8 cellular contexts compared by ENCODE assay signal in genomic region chr16:66947302-66948033, GRCh38. TPM values are rescaled to one million over a fixed set of nuclear protein-coding genes. Genes with fewer than 3 reads are reported as not detected.
DNase-seq lines count a peak whose midpoint lies in the region; ATAC-seq, FAIRE-seq and TF ChIP-seq lines count a peak whose summit lies in the region.

No MANE protein-coding gene starts in this region.

- intact Hi-C loops in kidney (cut with DNase I) = no loop called here

- peak; percentile 53 for FAIRE-seq in kidney (lab: Jason Lieb, UNC)

- H3K4me3 ChIP-seq in kidney (ENCODE audit: low read length in 2 of 2) = peak overlapping the region; percentile 62 to 64

- H3K27ac ChIP-seq in kidney (ENCODE audit: low read depth in 2 of 2, low read length in 2 of 2) = no peak overlapping the region

- peak; percentile 62 for ATAC-seq in HG02981 (IDR thresholded peaks at IDR 0.05; ENCODE audit: unreplicated experiment)
- no peak for ATAC-seq in HG03442 (IDR thresholded peaks at IDR 0.05; ENCODE audit: unreplicated experiment)

- TF ChIP-seq CTCF in GM12874 (IDR thresholded peaks at IDR 0.05; ENCODE audit: insufficient read depth, low read depth, low read length) (peak; percentile 76), kidney (IDR thresholded peaks at IDR 0.05; ENCODE audit: borderline replicate concordance, extremely low read depth, insufficient read depth) (peak; percentile 93)

- peaks cover 4 to 8% of the 10 kb centered on the region in 2 donors for H3K36me3 ChIP-seq in kidney (ENCODE audit: control insufficient read depth in 1 of 2, insufficient read depth in 2 of 2, low read length in 2 of 2)

- no peaks in the 10 kb centered on the region for H3K9me3 ChIP-seq in kidney (ENCODE audit: control insufficient read depth in 1 of 2, low read length in 2 of 2)

- peak; percentile 78 for DNase-seq in NCI-H2227 (lab: John Stamatoyannopoulos, UW; ENCODE audit: unreplicated experiment)
- DNase-seq in activated CD4-positive, CD25-positive, alpha-beta regulatory T cell (lab: John Stamatoyannopoulos, UW) = peak; percentile 56 to 82 (median 70)
- peak; percentile 77 for DNase-seq in central memory CD4-positive, alpha-beta T cell
- no peak for DNase-seq in kidney
- peak; percentile 90 for DNase-seq in stimulated activated CD4-positive, alpha-beta T cell treated with anti-CD3 and anti-CD28 coated beads, Interleukin-15, amount 100 ng/mL, for 24 hours

- peaks cover 9 to 10% of the 10 kb centered on the region in 2 donors for H3K4me1 ChIP-seq in kidney (ENCODE audit: control insufficient read depth in 1 of 2, insufficient read depth in 1 of 2, low read depth in 1 of 2, low read length in 2 of 2)

- peak overlapping the region; percentile 4 to 9 for H3K9ac ChIP-seq in kidney (ENCODE audit: low read length in 2 of 2)

RNA-seq across cellular contexts. Expression of gene CES2, which starts 12.2 kb away (rescaled TPM):
- total RNA-seq in kidney = 72.1 TPM
- 76.9 TPM for polyA plus RNA-seq in kidney (ENCODE audit: insufficient read depth, low read depth, low replicate concordance)

RNA-seq across cellular contexts. Expression of gene CIAO2B, which starts 13.3 kb away (rescaled TPM):
- 71.2 TPM for total RNA-seq in kidney
- polyA plus RNA-seq in kidney (ENCODE audit: insufficient read depth, low read depth, low replicate concordance) = 284 TPM

RNA-seq across cellular contexts. Expression of gene CES3, which starts 13.6 kb away (rescaled TPM):
- 2.1 TPM for total RNA-seq in kidney
- polyA plus RNA-seq in kidney (ENCODE audit: insufficient read depth, low read depth, low replicate concordance) = 7.8 TPM

RNA-seq across cellular contexts. Expression of gene RRAD, which starts 22.1 kb away (rescaled TPM):
- total RNA-seq in kidney = 90.9 TPM
- polyA plus RNA-seq in kidney (ENCODE audit: insufficient read depth, low read depth, low replicate concordance) = 14.3 TPM

RNA-seq across cellular contexts. Expression of gene CDH16, which starts 28.8 kb away (rescaled TPM):
- total RNA-seq in kidney = 1,188 TPM
- 1,180 TPM for polyA plus RNA-seq in kidney (ENCODE audit: insufficient read depth, low read depth, low replicate concordance)
